1 cellular context compared by ENCODE assay signal in the genomic region with DNA sequence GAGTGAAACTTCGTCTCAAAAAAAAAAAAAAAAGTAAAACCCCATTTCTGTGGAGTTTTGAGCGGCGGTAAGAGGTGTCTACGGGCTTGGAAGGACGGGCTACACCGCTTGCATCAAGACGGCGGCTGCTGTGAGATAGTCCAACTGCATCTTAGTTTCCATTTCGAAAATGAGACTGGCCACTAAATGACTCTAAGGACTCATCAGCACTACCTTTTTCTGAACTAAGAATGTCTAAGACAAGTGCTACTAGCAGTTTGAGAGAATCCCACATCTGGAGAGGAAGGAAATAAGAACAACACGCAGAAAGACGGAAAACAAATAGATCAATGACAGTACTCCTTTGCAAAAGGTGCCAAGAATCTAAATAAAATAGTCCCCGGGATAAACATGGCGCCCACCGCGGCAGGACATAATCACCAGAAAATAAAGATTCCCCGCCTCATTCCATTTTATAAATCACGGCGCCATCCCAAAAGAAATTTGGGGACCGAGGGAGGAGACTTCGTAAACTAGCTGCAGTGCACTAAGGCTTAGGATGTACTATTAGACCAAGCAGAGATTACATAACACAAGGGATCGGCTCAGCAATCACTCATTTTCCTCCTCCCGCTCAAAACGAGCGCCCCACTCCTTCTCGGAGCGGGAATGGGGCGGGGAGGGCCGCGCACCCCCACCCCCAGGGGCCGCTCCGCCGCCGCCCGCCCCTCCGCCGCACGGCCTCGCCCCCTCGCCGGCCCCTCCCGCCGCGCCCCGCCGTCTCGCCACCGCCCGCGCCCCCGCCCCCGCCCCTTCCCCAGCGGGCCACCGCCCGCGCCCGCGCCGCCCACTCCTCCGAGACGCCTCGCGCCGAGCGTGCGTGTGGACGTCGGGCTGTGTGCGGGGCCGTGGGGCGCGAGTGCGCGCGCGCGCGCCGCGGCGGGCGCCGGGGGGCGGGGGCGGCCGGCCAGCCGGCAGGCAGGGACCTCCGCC.
TF ChIP-seq lines count a peak whose summit lies in the region.

No MANE protein-coding gene starts in this region.

TF ChIP-seq in WTC11, 78 proteins besides CTCF, POLR2A, EP300 and RAD21 (continued from another document):
- TF ChIP-seq, protein P1, sequence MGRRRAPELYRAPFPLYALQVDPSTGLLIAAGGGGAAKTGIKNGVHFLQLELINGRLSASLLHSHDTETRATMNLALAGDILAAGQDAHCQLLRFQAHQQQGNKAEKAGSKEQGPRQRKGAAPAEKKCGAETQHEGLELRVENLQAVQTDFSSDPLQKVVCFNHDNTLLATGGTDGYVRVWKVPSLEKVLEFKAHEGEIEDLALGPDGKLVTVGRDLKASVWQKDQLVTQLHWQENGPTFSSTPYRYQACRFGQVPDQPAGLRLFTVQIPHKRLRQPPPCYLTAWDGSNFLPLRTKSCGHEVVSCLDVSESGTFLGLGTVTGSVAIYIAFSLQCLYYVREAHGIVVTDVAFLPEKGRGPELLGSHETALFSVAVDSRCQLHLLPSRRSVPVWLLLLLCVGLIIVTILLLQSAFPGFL (CRISPR knock-in tag; IDR thresholded peaks at IDR 0.05; ENCODE audit: borderline replicate concordance): no peak
- TF ChIP-seq ZNF219 (CRISPR knock-in tag; IDR thresholded peaks at IDR 0.05; ENCODE audit: borderline replicate concordance): no peak
- TF ChIP-seq, protein P2, sequence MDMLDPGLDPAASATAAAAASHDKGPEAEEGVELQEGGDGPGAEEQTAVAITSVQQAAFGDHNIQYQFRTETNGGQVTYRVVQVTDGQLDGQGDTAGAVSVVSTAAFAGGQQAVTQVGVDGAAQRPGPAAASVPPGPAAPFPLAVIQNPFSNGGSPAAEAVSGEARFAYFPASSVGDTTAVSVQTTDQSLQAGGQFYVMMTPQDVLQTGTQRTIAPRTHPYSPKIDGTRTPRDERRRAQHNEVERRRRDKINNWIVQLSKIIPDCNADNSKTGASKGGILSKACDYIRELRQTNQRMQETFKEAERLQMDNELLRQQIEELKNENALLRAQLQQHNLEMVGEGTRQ (CRISPR knock-in tag; IDR thresholded peaks at IDR 0.05): no peak
- TF ChIP-seq, protein P3, sequence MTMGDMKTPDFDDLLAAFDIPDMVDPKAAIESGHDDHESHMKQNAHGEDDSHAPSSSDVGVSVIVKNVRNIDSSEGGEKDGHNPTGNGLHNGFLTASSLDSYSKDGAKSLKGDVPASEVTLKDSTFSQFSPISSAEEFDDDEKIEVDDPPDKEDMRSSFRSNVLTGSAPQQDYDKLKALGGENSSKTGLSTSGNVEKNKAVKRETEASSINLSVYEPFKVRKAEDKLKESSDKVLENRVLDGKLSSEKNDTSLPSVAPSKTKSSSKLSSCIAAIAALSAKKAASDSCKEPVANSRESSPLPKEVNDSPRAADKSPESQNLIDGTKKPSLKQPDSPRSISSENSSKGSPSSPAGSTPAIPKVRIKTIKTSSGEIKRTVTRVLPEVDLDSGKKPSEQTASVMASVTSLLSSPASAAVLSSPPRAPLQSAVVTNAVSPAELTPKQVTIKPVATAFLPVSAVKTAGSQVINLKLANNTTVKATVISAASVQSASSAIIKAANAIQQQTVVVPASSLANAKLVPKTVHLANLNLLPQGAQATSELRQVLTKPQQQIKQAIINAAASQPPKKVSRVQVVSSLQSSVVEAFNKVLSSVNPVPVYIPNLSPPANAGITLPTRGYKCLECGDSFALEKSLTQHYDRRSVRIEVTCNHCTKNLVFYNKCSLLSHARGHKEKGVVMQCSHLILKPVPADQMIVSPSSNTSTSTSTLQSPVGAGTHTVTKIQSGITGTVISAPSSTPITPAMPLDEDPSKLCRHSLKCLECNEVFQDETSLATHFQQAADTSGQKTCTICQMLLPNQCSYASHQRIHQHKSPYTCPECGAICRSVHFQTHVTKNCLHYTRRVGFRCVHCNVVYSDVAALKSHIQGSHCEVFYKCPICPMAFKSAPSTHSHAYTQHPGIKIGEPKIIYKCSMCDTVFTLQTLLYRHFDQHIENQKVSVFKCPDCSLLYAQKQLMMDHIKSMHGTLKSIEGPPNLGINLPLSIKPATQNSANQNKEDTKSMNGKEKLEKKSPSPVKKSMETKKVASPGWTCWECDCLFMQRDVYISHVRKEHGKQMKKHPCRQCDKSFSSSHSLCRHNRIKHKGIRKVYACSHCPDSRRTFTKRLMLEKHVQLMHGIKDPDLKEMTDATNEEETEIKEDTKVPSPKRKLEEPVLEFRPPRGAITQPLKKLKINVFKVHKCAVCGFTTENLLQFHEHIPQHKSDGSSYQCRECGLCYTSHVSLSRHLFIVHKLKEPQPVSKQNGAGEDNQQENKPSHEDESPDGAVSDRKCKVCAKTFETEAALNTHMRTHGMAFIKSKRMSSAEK (CRISPR knock-in tag; IDR thresholded peaks at IDR 0.05; ENCODE audit: borderline replicate concordance): no peak
